Comparison of ENCODE assay signal across 11 cellular contexts in the genomic region with DNA sequence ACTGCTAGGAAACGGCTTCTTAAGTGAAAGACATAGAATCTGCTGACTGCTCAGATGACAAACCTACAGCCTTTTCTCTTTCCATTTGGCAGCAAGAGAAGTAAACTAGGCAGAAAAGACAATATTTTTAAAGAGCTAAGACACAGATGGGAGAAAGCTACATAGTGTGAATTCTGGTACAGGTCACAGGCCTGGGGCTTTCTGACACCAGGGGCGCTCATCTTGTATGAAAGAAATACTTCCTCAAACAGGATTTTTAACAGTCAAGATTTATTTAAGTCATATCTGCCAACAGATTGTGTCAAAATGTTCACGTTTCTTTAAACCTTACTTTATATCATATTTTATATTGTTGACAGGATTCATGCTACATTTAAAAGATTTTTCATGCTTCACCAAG.
DNase-seq lines count a peak whose midpoint lies in the region; ATAC-seq and TF ChIP-seq lines count a peak whose summit lies in the region.
"Had no signal": no experiment of that assay in that cellular context is flagged by ENCODE, and none has a peak within 500 bp of the region (broad histone marks: within the 10 kb centered on the region; RNA-seq: fewer than 3 reads in every experiment).

No MANE protein-coding gene starts in this region.

- H3K23ac ChIP-seq in trophoblast cell (ENCODE audit: low read length), result no peak overlapping the region

- peak overlapping the region; percentile 73 for H4K8ac ChIP-seq in trophoblast cell (ENCODE audit: low read depth, low read length)

- no peak overlapping the region for H3K18ac ChIP-seq in trophoblast cell (ENCODE audit: low read length)

- peaks cover 53% of the 10 kb centered on the region for H3K4me1 Mint-ChIP-seq in activated B cell treated with CpG ODN at 0.5 μM for 24 hours
- H3K4me1 Mint-ChIP-seq in CD4-positive, alpha-beta memory T cell, result peaks cover 0 to 4% (median 0%) of the 10 kb centered on the region in 4 donors
- H3K4me1 Mint-ChIP-seq: CD8-positive, alpha-beta memory T cell had no signal

- peaks cover 4% of the 10 kb centered on the region for H3K36me3 Mint-ChIP-seq in activated B cell treated with CpG ODN at 0.5 μM for 24 hours (ENCODE audit: low read depth)
- peaks cover 8 to 13% of the 10 kb centered on the region in 2 donors for H3K36me3 Mint-ChIP-seq in CD4-positive, alpha-beta memory T cell

- WGBS in trophoblast cell (ENCODE audit: extremely low coverage, insufficient coverage, insufficient read length), result no CpG with 5 or more reads among the region's 3 CpGs

- peaks cover 13% of the 10 kb centered on the region for H3K79me1 ChIP-seq in trophoblast cell (ENCODE audit: low read length)

- H3K9me3 ChIP-seq in trophoblast cell (ENCODE audit: insufficient read depth, low read depth, low read length) (no peaks in the 10 kb centered on the region), BE2C (no peaks in the 10 kb centered on the region)
- H3K9me3 ChIP-seq in CD4-positive, alpha-beta memory T cell (ENCODE audit: control insufficient read depth in 1 of 2, low read length in 2 of 2), result no peaks in the 10 kb centered on the region

- H3K4me3 ChIP-seq in trophoblast cell (ENCODE audit: low read depth, low read length) (no peak overlapping the region), BE2C (ENCODE audit: low read depth, low read length) (no peak overlapping the region)
- no peak overlapping the region for H3K4me3 ChIP-seq in CD4-positive, alpha-beta memory T cell (ENCODE audit: low read length in 2 of 2)
- H3K4me3 ChIP-seq: skin epidermis had no signal

- in situ Hi-C loops in GM13976 (cut with MboI; ENCODE audit: low sequenced_read_pairs, unreplicated experiment), result no loop called here

- peak overlapping the region; percentile 44 for H3K14ac ChIP-seq in trophoblast cell (ENCODE audit: low read length)

- H3K27me3 ChIP-seq in trophoblast cell (ENCODE audit: insufficient read depth, low read length) (no peaks in the 10 kb centered on the region), BE2C (no peaks in the 10 kb centered on the region)
- H3K27me3 ChIP-seq in CD4-positive, alpha-beta memory T cell (ENCODE audit: insufficient read depth, low read length), result no peaks in the 10 kb centered on the region

- ATAC-seq in HG02840 (IDR thresholded peaks at IDR 0.05; ENCODE audit: low FRiP score, unreplicated experiment) (peak; percentile 41), activated B cell treated with CpG ODN at 0.5 μM for 24 hours (ENCODE audit: low read depth) (peak; percentile 68)

- no peak overlapping the region for H3K4me2 ChIP-seq in trophoblast cell (ENCODE audit: low read length)

- intact Hi-C loops in activated B cell treated with CpG ODN at 0.5 μM for 24 hours (cut with micrococcal nuclease), result loop anchor here (1.0 to 5.0 kb wide), 4 partner anchors 9 to 461 kb away; no protein-coding TSS in a partner anchor
- intact Hi-C loops in CD4-positive, alpha-beta memory T cell (cut with micrococcal nuclease), result no loop called here

- peak overlapping the region; percentile 88 for H2BK5ac ChIP-seq in trophoblast cell (ENCODE audit: low read depth, low read length, poor library complexity)

- H3K9me3 Mint-ChIP-seq in activated B cell treated with CpG ODN at 0.5 μM for 24 hours, result no peaks in the 10 kb centered on the region
- H3K9me3 Mint-ChIP-seq in CD4-positive, alpha-beta memory T cell, result peaks cover 0 to 2% (median 0%) of the 10 kb centered on the region in 8 donors
- H3K9me3 Mint-ChIP-seq: CD8-positive, alpha-beta memory T cell had no signal

- DNase-seq in GM13976 (ENCODE audit: low spot score) (peak; percentile 45), activated B cell treated with CpG ODN at 0.5 μM for 24 hours (no peak), trophoblast cell (no peak), H4 (ENCODE audit: low spot score) (no peak), BE2C (no peak), HCEC 1CT (no peak)
- DNase-seq in CD4-positive, alpha-beta memory T cell, result no peak
- DNase-seq: CD8-positive, alpha-beta memory T cell; NCI-H187 had no signal

- no peaks in the 10 kb centered on the region for H3K79me2 ChIP-seq in trophoblast cell (ENCODE audit: control insufficient read depth, insufficient read depth, low read length, poor library complexity)

- H3K4me3 Mint-ChIP-seq in activated B cell treated with CpG ODN at 0.5 μM for 24 hours, result peak overlapping the region; percentile 20
- no peak overlapping the region for H3K4me3 Mint-ChIP-seq in CD4-positive, alpha-beta memory T cell
- H3K4me3 Mint-ChIP-seq: CD8-positive, alpha-beta memory T cell had no signal

- POLR2A ChIA-PET in activated B cell treated with CpG ODN at 0.5 μM for 24 hours (lab: Charles Lee), result interaction anchor here (1.3 kb wide), 2 partner anchors 37 to 232 kb away, joined by 4 to 7 read pairs; no protein-coding TSS in a partner anchor
- POLR2A ChIA-PET in CD4-positive, alpha-beta memory T cell (lab: Charles Lee; ENCODE audit: partially characterized antibody), result no interaction called here

- H3K36me3 ChIP-seq in trophoblast cell (ENCODE audit: control insufficient read depth in 1 of 2, insufficient read depth in 2 of 2, low read length in 2 of 2), result no peaks in the 10 kb centered on the region
- H3K36me3 ChIP-seq in BE2C, result no peaks in the 10 kb centered on the region
- H3K36me3 ChIP-seq in CD4-positive, alpha-beta memory T cell (ENCODE audit: insufficient read depth, low read length), result no peaks in the 10 kb centered on the region

- peak overlapping the region; percentile 76 for H2BK12ac ChIP-seq in trophoblast cell (ENCODE audit: low read length)

- no peak overlapping the region for H4K91ac ChIP-seq in trophoblast cell (ENCODE audit: low read depth, low read length)

- peak overlapping the region; percentile 93 for H3K27ac ChIP-seq in trophoblast cell (ENCODE audit: low read depth, low read length)
- H3K27ac ChIP-seq in CD4-positive, alpha-beta memory T cell (ENCODE audit: low read depth, low read length), result no peak overlapping the region
- H3K27ac ChIP-seq: skin epidermis had no signal

- no peak for TF ChIP-seq CTCF in GM13976 (IDR thresholded peaks at IDR 0.05; ENCODE audit: borderline replicate concordance, control extremely low read depth, extremely low read depth, insufficient read depth, missing control alignments)
- TF ChIP-seq CTCF in activated B cell treated with CpG ODN at 0.5 μM for 24 hours (IDR thresholded peaks at IDR 0.05), result no peak
- no peak for TF ChIP-seq CTCF in BE2C (IDR thresholded peaks at IDR 0.05; ENCODE audit: low read depth, low read length)

- H2AFZ ChIP-seq in trophoblast cell (ENCODE audit: insufficient read depth, low read length, poor library complexity), result no peak overlapping the region

- peak overlapping the region; percentile 72 for H2BK120ac ChIP-seq in trophoblast cell (ENCODE audit: insufficient read depth, low read length, poor library complexity)

- H3K4me1 ChIP-seq in trophoblast cell (ENCODE audit: control insufficient read depth in 1 of 2, insufficient read depth in 2 of 2, low read length in 2 of 2) (peaks cover 11 to 13% of the 10 kb centered on the region in 2 experiments), BE2C (peaks cover 4% of the 10 kb centered on the region; the same call in 1 of the 2 replicates)
- H3K4me1 ChIP-seq in CD4-positive, alpha-beta memory T cell (ENCODE audit: insufficient read depth, low read length), result no peaks in the 10 kb centered on the region

- no peak overlapping the region for H3K9ac ChIP-seq in trophoblast cell (ENCODE audit: low read length)

- H2AK5ac ChIP-seq in trophoblast cell (ENCODE audit: low read length), result no peak overlapping the region

- H3K27ac Mint-ChIP-seq in activated B cell treated with CpG ODN at 0.5 μM for 24 hours, result no peak overlapping the region
- H3K27ac Mint-ChIP-seq in CD4-positive, alpha-beta memory T cell, result peak overlapping the region in 1 of 7 donors; percentile 48
- H3K27ac Mint-ChIP-seq: CD8-positive, alpha-beta memory T cell had no signal

- H3K27me3 Mint-ChIP-seq in activated B cell treated with CpG ODN at 0.5 μM for 24 hours, result no peaks in the 10 kb centered on the region
- H3K27me3 Mint-ChIP-seq in CD4-positive, alpha-beta memory T cell, result no peaks in the 10 kb centered on the region
- H3K27me3 Mint-ChIP-seq: CD8-positive, alpha-beta memory T cell had no signal

- no peak overlapping the region for H4K12ac ChIP-seq in trophoblast cell (ENCODE audit: low read depth, low read length)

- CTCF ChIA-PET in activated B cell treated with CpG ODN at 0.5 μM for 24 hours (lab: Charles Lee), result interaction anchor here (1.0 to 1.2 kb wide), 3 partner anchors 10 to 33 kb away, joined by 3 to 4 read pairs (median 3); no protein-coding TSS in a partner anchor
- CTCF ChIA-PET in CD4-positive, alpha-beta memory T cell (lab: Charles Lee; ENCODE audit: partially characterized antibody), result no interaction called here

- H3K4ac ChIP-seq in trophoblast cell (ENCODE audit: low read depth, low read length), result no peak overlapping the region
